In genomic region chr2:9261231-9261883, GRCh38 we compare ENCODE assay signal across 10 cellular contexts. TPM values are rescaled to one million over a fixed set of nuclear protein-coding genes. Genes with fewer than 3 reads are reported as not detected.
A peak's percentile ranks its signal among the peaks of the same experiment; 100 is the strongest.
DNase-seq lines count a peak whose midpoint lies in the region; ATAC-seq, FAIRE-seq and TF ChIP-seq lines count a peak whose summit lies in the region.
"Had no signal": no experiment of that assay in that cellular context is flagged by ENCODE, and none has a peak within 500 bp of the region (broad histone marks: within the 10 kb centered on the region; RNA-seq: fewer than 3 reads in every experiment).

No MANE protein-coding gene starts in this region.

- no peaks in the 10 kb centered on the region for H3K4me1 Mint-ChIP-seq in CD4-positive, alpha-beta T cell (ENCODE audit: low read depth)
- H3K4me1 Mint-ChIP-seq: memory B cell had no signal

- POLR2A ChIA-PET in CD4-positive, alpha-beta T cell (lab: Charles Lee): no interaction called here

- H3K27ac ChIP-seq in breast epithelium: peak overlapping the region; percentile 72 to 85
- peak overlapping the region in 16 of 21 experiments; percentile 5 to 82 (median 62) for H3K27ac ChIP-seq in skin epidermis
- no peak overlapping the region for H3K27ac ChIP-seq in CD4-positive, alpha-beta T cell (ENCODE audit: low read depth, low read length)

- no peaks in the 10 kb centered on the region for H3K9me3 Mint-ChIP-seq in CD4-positive, alpha-beta T cell
- H3K9me3 Mint-ChIP-seq: memory B cell had no signal

- peaks cover 0 to 9% of the 10 kb centered on the region in 2 donors for H3K4me1 ChIP-seq in breast epithelium

- TF ChIP-seq POLR2A in breast epithelium (IDR thresholded peaks at IDR 0.05) (no peak), GM12891 (IDR thresholded peaks at IDR 0.05; ENCODE audit: low read depth, low read length) (no peak)

- DNase-seq in H7 (peak; percentile 64), breast epithelium (ENCODE audit: low spot score in 2 of 2) (no peak), iris pigment epithelial cell (ENCODE audit: low read depth) (peak; percentile 64), H4 (ENCODE audit: low spot score) (no peak), GM12891 (ENCODE audit: insufficient read length, low spot score) (no peak)
- no peak for DNase-seq in CD4-positive, alpha-beta T cell
- DNase-seq: Caco-2 had no signal

- H3K27me3 ChIP-seq in H7 (ENCODE audit: control insufficient read depth, insufficient read depth, low read length) (no peaks in the 10 kb centered on the region), breast epithelium (no peaks in the 10 kb centered on the region)
- no peaks in the 10 kb centered on the region for H3K27me3 ChIP-seq in CD4-positive, alpha-beta T cell (ENCODE audit: control insufficient read depth, insufficient read depth, low read length)

- no peak overlapping the region for H3K4me3 ChIP-seq in H7 (ENCODE audit: insufficient read depth, low read depth, low read length)
- H3K4me3 ChIP-seq in breast epithelium: no peak overlapping the region
- H3K4me3 ChIP-seq in skin epidermis: no peak overlapping the region

- TF ChIP-seq CTCF in breast epithelium (IDR thresholded peaks at IDR 0.05): no peak
- TF ChIP-seq CTCF in CD4-positive, alpha-beta T cell (IDR thresholded peaks at IDR 0.05): no peak

- H3K9me3 ChIP-seq in breast epithelium: no peaks in the 10 kb centered on the region
- no peaks in the 10 kb centered on the region for H3K9me3 ChIP-seq in CD4-positive, alpha-beta T cell (ENCODE audit: control insufficient read depth, low read length)
- H3K9me3 ChIP-seq: Caco-2 had no signal

- CTCF ChIA-PET in CD4-positive, alpha-beta T cell (lab: Charles Lee): no interaction called here

- no peak for FAIRE-seq in GM12891 (lab: Jason Lieb, UNC)

- no peaks in the 10 kb centered on the region for H3K36me3 Mint-ChIP-seq in CD4-positive, alpha-beta T cell (ENCODE audit: low read depth)
- H3K36me3 Mint-ChIP-seq: memory B cell had no signal

- no peak overlapping the region for H3K27ac Mint-ChIP-seq in CD4-positive, alpha-beta T cell
- H3K27ac Mint-ChIP-seq: memory B cell had no signal

- intact Hi-C loops in breast epithelium (cut with DNase I; ENCODE audit: low total_unique reads): no loop called here
- intact Hi-C loops in CD4-positive, alpha-beta T cell (cut with DNase I, micrococcal nuclease): no loop called here

- H3K4me3 Mint-ChIP-seq in CD4-positive, alpha-beta T cell: no peak overlapping the region
- H3K4me3 Mint-ChIP-seq: memory B cell had no signal

- ATAC-seq in CD4-positive, alpha-beta T cell (ENCODE audit: poor library complexity): no peak
- no peak for ATAC-seq in HG02981 (IDR thresholded peaks at IDR 0.05; ENCODE audit: unreplicated experiment)

- H3K36me3 ChIP-seq in H7 (replicated peaks; ENCODE audit: control insufficient read depth, insufficient read depth, low read length) (no peaks in the 10 kb centered on the region), breast epithelium (no peaks in the 10 kb centered on the region)

- H3K27me3 Mint-ChIP-seq in CD4-positive, alpha-beta T cell: no peaks in the 10 kb centered on the region

TF ChIP-seq in GM12891, 5 proteins besides CTCF, POLR2A, EP300 and RAD21:
- TF ChIP-seq SPI1 (IDR thresholded peaks at IDR 0.05; ENCODE audit: low read depth, low read length) (no peak), PAX5 (IDR thresholded peaks at IDR 0.05; ENCODE audit: insufficient read depth, low read length, severe bottlenecking) (no peak), POU2F2 (IDR thresholded peaks at IDR 0.05; ENCODE audit: low read depth, low read length) (no peak), POLR2AphosphoS5 (IDR thresholded peaks at IDR 0.05; ENCODE audit: low read depth, low read length) (no peak), TAF1 (IDR thresholded peaks at IDR 0.05; ENCODE audit: low read depth, low read length) (no peak)

RNA-seq across cellular contexts. Expression of gene ASAP2, which starts 54.7 kb away (rescaled TPM):
- total RNA-seq in H7 (2014; rRNA removed; shearing (Covaris generic)): 5.2 TPM in 2 replicates
- total RNA-seq in breast epithelium: 10 to 100 TPM; 14.5 to 24.2 (median 21.0) TPM
- total RNA-seq in CD4-positive, alpha-beta T cell: under 1 TPM in 1 of 2 experiments, not detected in 1; 0.16 TPM
- total RNA-seq in H4 (2014; rRNA removed; shearing (Covaris generic)): 10.4 and 13.7 TPM in 2 replicates
- 0.06 TPM for polyA plus RNA-seq in GM12891 (2012; ENCODE audit: low read depth, missing spikeins)

Comparison
In these comparisons a context has a peak if more than half of its experiments do, and no peak if none do; other contexts are left out.
1. DNase-seq: peak in H7 (single experiment) and iris pigment epithelial cell (single experiment); none in breast epithelium (0 of 2), CD4-positive, alpha-beta T cell (0 of 10), H4 (single experiment) and GM12891 (single experiment).